Comparison of ENCODE assay signal across 2 cellular contexts in the genomic region with DNA sequence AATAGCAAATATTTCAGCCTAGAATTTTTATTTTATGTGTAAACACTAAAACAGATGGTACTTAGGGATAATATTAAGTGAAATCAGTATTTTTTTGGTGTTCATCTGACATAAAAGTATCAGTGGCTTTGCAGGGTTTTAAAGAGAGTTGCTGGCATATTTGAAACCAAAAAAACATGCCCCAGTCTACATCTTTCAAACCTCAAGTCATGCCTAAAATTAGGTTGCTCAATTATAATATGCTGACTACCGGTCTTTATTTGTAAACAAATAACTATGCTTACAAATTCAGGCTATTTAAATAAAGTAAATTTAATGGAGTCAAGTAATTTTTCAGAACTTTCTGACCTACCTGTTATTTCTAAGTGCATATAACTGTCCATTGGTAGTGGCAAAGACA. TPM values are rescaled to one million over a fixed set of nuclear protein-coding genes. Genes with fewer than 3 reads are reported as not detected.
"Had no signal": no experiment of that assay in that cellular context is flagged by ENCODE, and none has a peak within 500 bp of the region (broad histone marks: within the 10 kb centered on the region; RNA-seq: fewer than 3 reads in every experiment).

No MANE protein-coding gene starts in this region.

RNA-seq across cellular contexts. Expression of a gene that starts 58.5 kb away (rescaled TPM):
- polyA plus RNA-seq: naive thymus-derived CD8-positive, alpha-beta T cell; neural cell had no signal
